9 cellular contexts compared by ENCODE assay signal in the genomic region with DNA sequence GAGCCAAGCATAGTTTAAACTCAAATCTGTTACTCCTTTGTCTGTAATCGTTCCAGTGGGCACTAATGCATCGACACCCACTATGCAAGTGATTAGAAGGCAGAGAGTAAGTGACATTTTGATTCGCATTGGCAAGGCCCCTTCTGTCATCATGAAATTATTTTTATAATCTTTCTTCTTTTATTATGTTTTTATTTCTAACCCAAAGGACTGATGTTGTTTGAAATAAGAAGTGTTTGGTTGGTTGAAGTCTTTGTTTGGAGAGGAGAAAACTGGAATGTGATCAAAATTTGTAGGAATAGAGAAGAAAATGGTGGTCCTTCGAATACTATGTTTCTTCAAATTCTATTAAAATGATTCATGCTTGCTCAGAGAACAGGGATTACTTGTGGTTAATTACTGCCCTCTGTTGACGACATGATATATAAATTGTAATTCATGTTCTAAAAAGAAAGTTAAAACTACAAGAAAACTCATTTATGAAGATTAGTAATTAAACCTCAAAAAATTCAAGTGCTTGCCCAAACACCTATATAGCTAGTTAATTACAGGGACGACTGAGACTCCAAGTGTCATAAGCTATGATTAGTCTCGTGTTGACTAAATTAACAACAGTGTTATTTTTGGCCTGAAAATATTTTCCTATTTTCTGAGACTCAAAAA. TPM values are rescaled to one million over a fixed set of nuclear protein-coding genes. Genes with fewer than 3 reads are reported as not detected.
A peak's percentile ranks its signal among the peaks of the same experiment; 100 is the strongest.
DNase-seq lines count a peak whose midpoint lies in the region; FAIRE-seq and TF ChIP-seq lines count a peak whose summit lies in the region.
"Had no signal": no experiment of that assay in that cellular context is flagged by ENCODE, and none has a peak within 500 bp of the region (broad histone marks: within the 10 kb centered on the region; RNA-seq: fewer than 3 reads in every experiment).

No MANE protein-coding gene starts in this region.

- no peaks in the 10 kb centered on the region for H3K36me3 Mint-ChIP-seq in activated CD4-positive, alpha-beta T cell treated with anti-CD3 and anti-CD28 coated beads, Interleukin-2, amount 10 ng/mL, durations not matched to agents 24 days and 14 days (ENCODE audit: low read depth)
- H3K36me3 Mint-ChIP-seq in activated T-helper 2 cell treated with anti-CD3 and anti-CD28 coated beads, Interferon-gamma antibody, Interleukin-2, Interleukin-4, amounts not matched to agents 10 μg/mL and 5 μg/mL and 100 μg/mL, durations not matched to agents 14 hours and 24 hours and 36 hours (ENCODE audit: low read depth) = no peaks in the 10 kb centered on the region

- H3K4me3 Mint-ChIP-seq in activated CD4-positive, alpha-beta T cell treated with anti-CD3 and anti-CD28 coated beads, Interleukin-2, amount 10 ng/mL, durations not matched to agents 24 days and 14 days = no peak overlapping the region
- no peak overlapping the region for H3K4me3 Mint-ChIP-seq in activated T-helper 2 cell treated with anti-CD3 and anti-CD28 coated beads, Interferon-gamma antibody, Interleukin-2, Interleukin-4, amounts not matched to agents 10 μg/mL and 5 μg/mL and 100 μg/mL, durations not matched to agents 14 hours and 24 hours and 36 hours (ENCODE audit: low read depth)

- FAIRE-seq in TTC549 (lab: Jason Lieb, UNC) = peak; percentile 95

- peaks cover 3% of the 10 kb centered on the region for H3K27me3 Mint-ChIP-seq in activated CD4-positive, alpha-beta T cell treated with anti-CD3 and anti-CD28 coated beads, Interleukin-2, amount 10 ng/mL, durations not matched to agents 24 days and 14 days
- no peaks in the 10 kb centered on the region for H3K27me3 Mint-ChIP-seq in activated T-helper 2 cell treated with anti-CD3 and anti-CD28 coated beads, Interferon-gamma antibody, Interleukin-2, Interleukin-4, amounts not matched to agents 10 μg/mL and 5 μg/mL and 100 μg/mL, durations not matched to agents 14 hours and 24 hours and 36 hours (ENCODE audit: low read depth)

- DNase-seq in NCI-H82 (lab: John Stamatoyannopoulos, UW) (peak; percentile 59), NCI-H82 treated with DMSO at 0.1 percent for 48 hours (lab: John Stamatoyannopoulos, UW; ENCODE audit: unreplicated experiment) (no peak), MG63 (no peak), left ventricle myocardium inferior (no peak), stromal cell of bone marrow (ENCODE audit: low read depth) (peak; percentile 59)
- no peak for DNase-seq in activated CD4-positive, alpha-beta T cell treated with anti-CD3 and anti-CD28 coated beads, Interleukin-2, amount 10 ng/mL, durations not matched to agents 24 days and 14 days
- no peak for DNase-seq in activated T-helper 2 cell treated with anti-CD3 and anti-CD28 coated beads, Interferon-gamma antibody, Interleukin-2, Interleukin-4, amounts not matched to agents 10 μg/mL and 5 μg/mL and 100 μg/mL, durations not matched to agents 14 hours and 24 hours and 36 hours (ENCODE audit: low spot score)

- intact Hi-C loops in left ventricle myocardium inferior (cut with micrococcal nuclease) = loop anchor here (2.0 kb wide), 1 partner anchor 80 kb away; no protein-coding TSS in a partner anchor
- intact Hi-C loops in activated CD4-positive, alpha-beta T cell treated with anti-CD3 and anti-CD28 coated beads, Interleukin-2, amount 10 ng/mL, durations not matched to agents 24 days and 14 days (cut with micrococcal nuclease) = loop anchor here (1.0 to 10.0 kb wide), 4 partner anchors 80 to 934 kb away; no protein-coding TSS in a partner anchor
- intact Hi-C loops in activated T-helper 2 cell treated with anti-CD3 and anti-CD28 coated beads, Interferon-gamma antibody, Interleukin-2, Interleukin-4, amounts not matched to agents 10 μg/mL and 5 μg/mL and 100 μg/mL, durations not matched to agents 14 hours and 24 hours and 36 hours (cut with micrococcal nuclease) = loop anchor here (1.0 kb wide), 2 partner anchors 80 to 263 kb away; no protein-coding TSS in a partner anchor

- TF ChIP-seq CTCF in left ventricle myocardium inferior (IDR thresholded peaks at IDR 0.05; ENCODE audit: borderline replicate concordance) = peak; percentile 61

- H3K27me3 ChIP-seq in MG63 = no peaks in the 10 kb centered on the region
- no peaks in the 10 kb centered on the region for H3K27me3 ChIP-seq in left ventricle myocardium inferior (ENCODE audit: low read depth)

- peaks cover 4% of the 10 kb centered on the region for H3K9me3 Mint-ChIP-seq in activated CD4-positive, alpha-beta T cell treated with anti-CD3 and anti-CD28 coated beads, Interleukin-2, amount 10 ng/mL, durations not matched to agents 24 days and 14 days
- peaks cover 3% of the 10 kb centered on the region for H3K9me3 Mint-ChIP-seq in activated T-helper 2 cell treated with anti-CD3 and anti-CD28 coated beads, Interferon-gamma antibody, Interleukin-2, Interleukin-4, amounts not matched to agents 10 μg/mL and 5 μg/mL and 100 μg/mL, durations not matched to agents 14 hours and 24 hours and 36 hours

- H3K4me3 ChIP-seq in MG63 (peak overlapping the region; percentile 6; the same call in 1 of the 2 replicates), left ventricle myocardium inferior (peak overlapping the region; percentile 54)

- H3K36me3 ChIP-seq in MG63 = no peaks in the 10 kb centered on the region
- no peaks in the 10 kb centered on the region for H3K36me3 ChIP-seq in left ventricle myocardium inferior

- H3K4me1 ChIP-seq in left ventricle myocardium inferior = peaks cover 13% of the 10 kb centered on the region

- no peak overlapping the region for H3K27ac Mint-ChIP-seq in activated CD4-positive, alpha-beta T cell treated with anti-CD3 and anti-CD28 coated beads, Interleukin-2, amount 10 ng/mL, durations not matched to agents 24 days and 14 days
- H3K27ac Mint-ChIP-seq in activated T-helper 2 cell treated with anti-CD3 and anti-CD28 coated beads, Interferon-gamma antibody, Interleukin-2, Interleukin-4, amounts not matched to agents 10 μg/mL and 5 μg/mL and 100 μg/mL, durations not matched to agents 14 hours and 24 hours and 36 hours = no peak overlapping the region

- H3K9me3 ChIP-seq in MG63 (no peaks in the 10 kb centered on the region), left ventricle myocardium inferior (replicated peaks) (no peaks in the 10 kb centered on the region)
- H3K9me3 ChIP-seq: Caco-2 had no signal

- no peak overlapping the region for H3K27ac ChIP-seq in left ventricle myocardium inferior (replicated peaks)

- peaks cover 4% of the 10 kb centered on the region for H3K4me1 Mint-ChIP-seq in activated CD4-positive, alpha-beta T cell treated with anti-CD3 and anti-CD28 coated beads, Interleukin-2, amount 10 ng/mL, durations not matched to agents 24 days and 14 days
- peaks cover 6% of the 10 kb centered on the region for H3K4me1 Mint-ChIP-seq in activated T-helper 2 cell treated with anti-CD3 and anti-CD28 coated beads, Interferon-gamma antibody, Interleukin-2, Interleukin-4, amounts not matched to agents 10 μg/mL and 5 μg/mL and 100 μg/mL, durations not matched to agents 14 hours and 24 hours and 36 hours (ENCODE audit: low read depth)

RNA-seq across cellular contexts. Expression of gene TFPI, which starts 26.4 kb away (rescaled TPM):
- 12.0 and 15.0 TPM in 2 replicates for total RNA-seq in MG63 (2014; rRNA removed; shearing (Covaris generic); ENCODE audit: low replicate concordance)
- 19.0 TPM for total RNA-seq in left ventricle myocardium inferior
- total RNA-seq in activated CD4-positive, alpha-beta T cell treated with anti-CD3 and anti-CD28 coated beads, Interleukin-2, amount 10 ng/mL, durations not matched to agents 24 days and 14 days = 1.2 and 1.5 TPM in 2 replicates
- 0.41 and 0.50 TPM in 2 replicates for total RNA-seq in activated T-helper 2 cell treated with anti-CD3 and anti-CD28 coated beads, Interferon-gamma antibody, Interleukin-2, Interleukin-4, amounts not matched to agents 10 μg/mL and 5 μg/mL and 100 μg/mL, durations not matched to agents 14 hours and 24 hours and 36 hours

Comparison
In these comparisons a context has a peak if more than half of its experiments do, and no peak if none do; other contexts are left out.
1. DNase-seq: peak in NCI-H82 (single experiment) and stromal cell of bone marrow (single experiment); none in NCI-H82 treated with DMSO at 0.1 percent for 48 hours (single experiment), MG63 (single experiment), left ventricle myocardium inferior (single experiment), activated CD4-positive, alpha-beta T cell treated with anti-CD3 and anti-CD28 coated beads, Interleukin-2, amount 10 ng/mL, durations not matched to agents 24 days and 14 days (single experiment) and activated T-helper 2 cell treated with anti-CD3 and anti-CD28 coated beads, Interferon-gamma antibody, Interleukin-2, Interleukin-4, amounts not matched to agents 10 μg/mL and 5 μg/mL and 100 μg/mL, durations not matched to agents 14 hours and 24 hours and 36 hours (single experiment).